Comparison of ENCODE assay signal across 9 cellular contexts in genomic region chr4:8215001-8215427, GRCh38. TPM values are rescaled to one million over a fixed set of nuclear protein-coding genes. Genes with fewer than 3 reads are reported as not detected.
DNase-seq lines count a peak whose midpoint lies in the region; ATAC-seq, FAIRE-seq and TF ChIP-seq lines count a peak whose summit lies in the region.
"Had no signal": no experiment of that assay in that cellular context is flagged by ENCODE, and none has a peak within 500 bp of the region (broad histone marks: within the 10 kb centered on the region; RNA-seq: fewer than 3 reads in every experiment).

No MANE protein-coding gene starts in this region.

- peak; percentile 65 for ATAC-seq in Right ventricle myocardium superior (ENCODE audit: poor library complexity)
- peak; percentile 68 for ATAC-seq in left ventricle myocardium superior
- ATAC-seq in GM18873 (IDR thresholded peaks at IDR 0.05; ENCODE audit: low FRiP score, unreplicated experiment) = no peak
- ATAC-seq in HG03469 (IDR thresholded peaks at IDR 0.05; ENCODE audit: unreplicated experiment) = no peak
- ATAC-seq in GM21526 (IDR thresholded peaks at IDR 0.05; ENCODE audit: low FRiP score, unreplicated experiment) = no peak

- no peak for DNase-seq in Right ventricle myocardium superior
- no peak for DNase-seq in right atrium auricular region (ENCODE audit: low spot score)
- peak; percentile 27 for DNase-seq in RCC 7860 (ENCODE audit: low spot score)
- DNase-seq in left ventricle myocardium superior = no peak
- DNase-seq in uterus = peak; percentile 50 to 54

- H3K4me1 ChIP-seq in right atrium auricular region (peaks cover 0 to 16% of the 10 kb centered on the region in 2 donors), uterus (no peaks in the 10 kb centered on the region)

- H3K36me3 ChIP-seq in right atrium auricular region (peaks cover 3% of the 10 kb centered on the region), uterus (no peaks in the 10 kb centered on the region)

- H3K4me3 ChIP-seq in right atrium auricular region = no peak overlapping the region
- no peak overlapping the region for H3K4me3 ChIP-seq in uterus

- no peak for TF ChIP-seq POLR2A in uterus (IDR thresholded peaks at IDR 0.05)

- no peak for TF ChIP-seq CTCF in right atrium auricular region (IDR thresholded peaks at IDR 0.05)
- TF ChIP-seq CTCF in uterus (IDR thresholded peaks at IDR 0.05) = no peak

- no peaks in the 10 kb centered on the region for H3K9me3 ChIP-seq in right atrium auricular region
- H3K9me3 ChIP-seq in uterus = no peaks in the 10 kb centered on the region

- intact Hi-C loops in Right ventricle myocardium superior (cut with DNase I) = no loop called here
- intact Hi-C loops in left ventricle myocardium superior (cut with micrococcal nuclease) = no loop called here
- intact Hi-C loops in uterus (cut with DNase I; ENCODE audit: low total_unique reads) = no loop called here

- FAIRE-seq in RCC 7860 (lab: Jason Lieb, UNC) = no peak

- H3K27me3 ChIP-seq in right atrium auricular region = no peaks in the 10 kb centered on the region
- no peaks in the 10 kb centered on the region for H3K27me3 ChIP-seq in uterus

- H3K27ac ChIP-seq in right atrium auricular region (no peak overlapping the region), uterus (no peak overlapping the region)

RNA-seq across cellular contexts. Expression of gene SH3TC1, which starts 15.9 kb away (rescaled TPM):
- total RNA-seq in Right ventricle myocardium superior = 8.2 TPM
- 10 to 100 TPM in 1 of 2 donors, 1 to 10 TPM in 1; 8.9 to 13.9 TPM for total RNA-seq in right atrium auricular region
- total RNA-seq in left ventricle myocardium superior = 8.7 TPM
- 10 to 100 TPM in 2 of 4 donors, 1 to 10 TPM in 2; 5.1 to 16.4 (median 11.3) TPM for total RNA-seq in uterus

RNA-seq across cellular contexts. Expression of gene HTRA3, which starts 54.5 kb away (rescaled TPM):
- total RNA-seq in Right ventricle myocardium superior = 123 TPM
- 100 to 1,000 TPM in 1 of 2 donors, 10 to 100 TPM in 1; 33.8 to 124 TPM for total RNA-seq in right atrium auricular region
- 95.6 TPM for total RNA-seq in left ventricle myocardium superior
- total RNA-seq in uterus = 10 to 100 TPM; 22.8 to 65.3 (median 29.5) TPM
- total RNA-seq: T-helper 2 cell treated with Interferon-gamma antibody and Interleukin-4, amounts not matched to agents 100 ng/mL and 5 ng/mL, for 36 hours had no signal

RNA-seq across cellular contexts. Expression of gene ABLIM2, which starts 56.4 kb away (rescaled TPM):
- total RNA-seq in Right ventricle myocardium superior (26.8 TPM), right atrium auricular region (10 to 100 TPM in 1 of 2 donors, 1 to 10 TPM in 1; 5.7 to 11.2 TPM), left ventricle myocardium superior (28.3 TPM), uterus (1 to 10 TPM in 2 of 4 donors, under 1 TPM in 2; 0.77 to 6.0 (median 1.5) TPM)

Comparison
In these comparisons a context has a peak if more than half of its experiments do, and no peak if none do; other contexts are left out.
1. ATAC-seq: peak in Right ventricle myocardium superior (single experiment) and left ventricle myocardium superior (single experiment); none in GM18873 (single experiment), HG03469 (single experiment) and GM21526 (single experiment).
2. DNase-seq: peak in RCC 7860 (single experiment) and uterus (2 of 2); none in Right ventricle myocardium superior (single experiment), right atrium auricular region (single experiment) and left ventricle myocardium superior (single experiment).